In the genomic region with DNA sequence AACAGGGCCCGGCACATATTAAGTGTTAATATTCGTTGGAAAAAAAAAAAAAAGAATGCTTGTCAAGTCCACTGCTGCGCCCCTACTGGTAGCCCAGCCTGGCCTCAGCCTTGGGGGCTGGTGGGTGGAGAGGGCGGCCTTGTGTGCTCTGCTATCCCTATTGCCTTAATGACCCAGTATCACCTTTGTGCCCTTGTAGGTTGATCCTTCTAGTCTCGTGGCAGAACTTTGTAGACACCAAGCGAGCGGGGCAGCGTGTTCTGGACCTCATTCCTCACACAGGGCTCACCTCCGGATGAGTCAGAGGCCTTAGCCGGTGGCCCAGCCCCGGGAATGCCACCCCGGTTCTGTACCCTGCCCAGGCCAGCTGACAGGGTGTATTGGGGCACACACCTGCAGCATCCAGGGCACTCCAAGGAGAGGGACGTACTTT, we compare ENCODE assay signal across 1 cellular context.
TF ChIP-seq lines count a peak whose summit lies in the region.

No MANE protein-coding gene starts in this region.

TF ChIP-seq in HCT116, 20 proteins besides CTCF, POLR2A, EP300 and RAD21 (continued from another document):
- TF ChIP-seq POLR2AphosphoS5 (IDR thresholded peaks at IDR 0.05; ENCODE audit: low read depth, low read length) (peak; percentile 39; the same call in 1 of the 2 replicates), ZFX (IDR thresholded peaks at IDR 0.05) (peak; percentile 15; the same call in 1 of the 2 replicates), SP1 (IDR thresholded peaks at IDR 0.05; ENCODE audit: low read depth) (peak; percentile 48; the same call in 1 of the 2 replicates), TCF7L2 (IDR thresholded peaks at IDR 0.05; ENCODE audit: borderline replicate concordance, extremely low read depth, insufficient read depth, insufficient read length) (peak; percentile 9)
- TF ChIP-seq, protein P1, sequence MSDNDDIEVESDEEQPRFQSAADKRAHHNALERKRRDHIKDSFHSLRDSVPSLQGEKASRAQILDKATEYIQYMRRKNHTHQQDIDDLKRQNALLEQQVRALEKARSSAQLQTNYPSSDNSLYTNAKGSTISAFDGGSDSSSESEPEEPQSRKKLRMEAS (IDR thresholded peaks at IDR 0.05), result peak; percentile 69
